ENCODE assay signal across 10 cellular contexts in genomic region chr10:43667317-43667731, GRCh38. TPM values are rescaled to one million over a fixed set of nuclear protein-coding genes. Genes with fewer than 3 reads are reported as not detected.
DNase-seq lines count a peak whose midpoint lies in the region; ATAC-seq and TF ChIP-seq lines count a peak whose summit lies in the region.
"Had no signal": no experiment of that assay in that cellular context is flagged by ENCODE, and none has a peak within 500 bp of the region (broad histone marks: within the 10 kb centered on the region; RNA-seq: fewer than 3 reads in every experiment).

No MANE protein-coding gene starts in this region.

- H3K9me3 ChIP-seq in ES-I3 (ENCODE audit: control insufficient read depth, insufficient read depth, low read length) (no peaks in the 10 kb centered on the region; the same call in 1 of the 2 replicates), cardiac muscle cell (ENCODE audit: low read depth) (no peaks in the 10 kb centered on the region)

- intact Hi-C loops in sciatic nerve (cut with DNase I) = no loop called here

- peaks cover 33% of the 10 kb centered on the region for H3K27me3 ChIP-seq in cardiac muscle cell

- peak overlapping the region; percentile 48; the same call in 1 of the 2 replicates for H3K9ac ChIP-seq in ES-I3 (ENCODE audit: low read depth, low read length)

- ATAC-seq in SK-N-SH treated with all-trans-retinoic acid at 6 μM for 48 hours (peak; percentile 83), sciatic nerve (peak; percentile 48)

- no peak overlapping the region for H3K4me3 ChIP-seq in cardiac muscle cell

- peak; percentile 65 for TF ChIP-seq CTCF in cardiac muscle cell (IDR thresholded peaks at IDR 0.05; ENCODE audit: low read depth, low read length)

- no peak overlapping the region for H3K27ac ChIP-seq in cardiac muscle cell
- H3K27ac ChIP-seq: epithelial cell of prostate, VCaP had no signal

- DNase-seq in cardiac muscle cell (ENCODE audit: low read depth in 1 of 2, low spot score in 1 of 2) (peak in 1 of 2 donors; percentile 68), sciatic nerve (ENCODE audit: low spot score) (no peak), NCI-H345 treated with DMSO at 0.1 percent for 48 hours (lab: John Stamatoyannopoulos, UW; ENCODE audit: unreplicated experiment) (no peak), GOT3 (lab: John Stamatoyannopoulos, UW) (no peak), SHP77 (lab: John Stamatoyannopoulos, UW) (no peak), NCI-H2107 (lab: John Stamatoyannopoulos, UW) (no peak)

- H3K36me3 ChIP-seq in ES-I3 (ENCODE audit: insufficient read depth, low read length) = no peaks in the 10 kb centered on the region
- no peaks in the 10 kb centered on the region for H3K36me3 ChIP-seq in cardiac muscle cell

- H3K4me1 ChIP-seq in ES-I3 (ENCODE audit: insufficient read depth, low read length) (no peaks in the 10 kb centered on the region), cardiac muscle cell (ENCODE audit: low read depth) (no peaks in the 10 kb centered on the region)

TF ChIP-seq in SK-N-SH treated with all-trans-retinoic acid at 6 μM for 48 hours, 23 proteins besides CTCF, POLR2A, EP300 and RAD21:
- TF ChIP-seq ZNF70 (CRISPR knock-in tag; IDR thresholded peaks at IDR 0.05) (no peak), ESRRG (CRISPR knock-in tag; IDR thresholded peaks at IDR 0.05) (no peak), ZFP3 (CRISPR knock-in tag; IDR thresholded peaks at IDR 0.05) (no peak), POU6F1 (CRISPR knock-in tag; IDR thresholded peaks at IDR 0.05; ENCODE audit: borderline replicate concordance, low read depth) (no peak), TSHZ2 (CRISPR knock-in tag; IDR thresholded peaks at IDR 0.05) (no peak), PATZ1 (CRISPR knock-in tag; IDR thresholded peaks at IDR 0.05; ENCODE audit: borderline replicate concordance) (no peak), CSRNP3 (CRISPR knock-in tag; IDR thresholded peaks at IDR 0.05) (no peak)

RNA-seq across cellular contexts. Expression of gene ZNF32, which starts 18.6 kb away (rescaled TPM):
- 32.0 and 42.8 TPM in 2 replicates for total RNA-seq in cardiac muscle cell
- polyA plus RNA-seq in cardiac muscle cell = 50.6 and 55.7 TPM in 2 replicates
- total RNA-seq in sciatic nerve = 41.1 TPM
